In genomic region chr20:26209171-26209941, GRCh38 we compare ENCODE assay signal across 9 cellular contexts.
A peak's percentile ranks its signal among the peaks of the same experiment; 100 is the strongest.
DNase-seq lines count a peak whose midpoint lies in the region; ATAC-seq, FAIRE-seq and TF ChIP-seq lines count a peak whose summit lies in the region.
"Had no signal": no experiment of that assay in that cellular context is flagged by ENCODE, and none has a peak within 500 bp of the region (broad histone marks: within the 10 kb centered on the region; RNA-seq: fewer than 3 reads in every experiment).

No MANE protein-coding gene starts in this region.

- H3K4me1 ChIP-seq in endocrine pancreas (ENCODE audit: control insufficient read depth, insufficient read depth, low read length) (no peaks in the 10 kb centered on the region), psoas muscle (no peaks in the 10 kb centered on the region)

- DNase-seq in activated CD4-positive, alpha-beta T cell treated with anti-CD3 and anti-CD28 coated beads, Interleukin-2, amount 50 U/mL, for 1 hour = peak; percentile 7
- DNase-seq in psoas muscle (peak; percentile 7 to 47), G401 (ENCODE audit: low spot score) (no peak), superior temporal gyrus (ENCODE audit: extremely low spot score) (no peak), activated gamma-delta T cell (lab: John Stamatoyannopoulos, UW) (no peak), NCI-H1930 (lab: John Stamatoyannopoulos, UW) (no peak)

- ATAC-seq in psoas muscle = no peak

- peak overlapping the region; percentile 7 for H3K9ac ChIP-seq in endocrine pancreas (ENCODE audit: control insufficient read depth, insufficient read depth, low read length)

- FAIRE-seq in G401.6 (lab: Jason Lieb, UNC) = peak; percentile 99

- WGBS in psoas muscle, 3 donors = 3 to 4% (median 3%) methylated on average over 59 to 88 of the region's 88 CpGs

- TF ChIP-seq CTCF in psoas muscle (IDR thresholded peaks at IDR 0.05) = no peak

- intact Hi-C loops in psoas muscle (cut with DNase I) = no loop called here

- H3K27ac ChIP-seq in psoas muscle = no peak overlapping the region
- H3K27ac ChIP-seq: dorsolateral prefrontal cortex had no signal

- no peaks in the 10 kb centered on the region for H3K36me3 ChIP-seq in endocrine pancreas (ENCODE audit: control insufficient read depth, insufficient read depth, low read length)
- no peaks in the 10 kb centered on the region for H3K36me3 ChIP-seq in psoas muscle (ENCODE audit: insufficient read depth in 1 of 2, low read depth in 1 of 2)

- in situ Hi-C loops in G401 (cut with HindIII; ENCODE audit: low sequenced_read_pairs) = no loop called here

- H3K9me3 ChIP-seq in endocrine pancreas (ENCODE audit: control insufficient read depth, low read length) (no peaks in the 10 kb centered on the region), psoas muscle (no peaks in the 10 kb centered on the region)

- peak overlapping the region; percentile 79 for H3K4me3 ChIP-seq in endocrine pancreas (ENCODE audit: control insufficient read depth, insufficient read depth, low read length)
- H3K4me3 ChIP-seq in psoas muscle = no peak overlapping the region

- H3K27me3 ChIP-seq in endocrine pancreas (ENCODE audit: control insufficient read depth, insufficient read depth, low read length) = no peaks in the 10 kb centered on the region
- peaks cover 0 to 39% (median 15%) of the 10 kb centered on the region in 3 donors for H3K27me3 ChIP-seq in psoas muscle (ENCODE audit: insufficient read depth in 3 of 3, low read length in 2 of 3)

Comparison
In these comparisons a context has a peak if more than half of its experiments do, and no peak if none do; other contexts are left out.
1. DNase-seq: peak in activated CD4-positive, alpha-beta T cell treated with anti-CD3 and anti-CD28 coated beads, Interleukin-2, amount 50 U/mL, for 1 hour (single experiment) and psoas muscle (2 of 2); none in G401 (single experiment), superior temporal gyrus (single experiment), activated gamma-delta T cell (single experiment) and NCI-H1930 (0 of 2).